ENCODE assay signal across 22 cellular contexts in the genomic region with DNA sequence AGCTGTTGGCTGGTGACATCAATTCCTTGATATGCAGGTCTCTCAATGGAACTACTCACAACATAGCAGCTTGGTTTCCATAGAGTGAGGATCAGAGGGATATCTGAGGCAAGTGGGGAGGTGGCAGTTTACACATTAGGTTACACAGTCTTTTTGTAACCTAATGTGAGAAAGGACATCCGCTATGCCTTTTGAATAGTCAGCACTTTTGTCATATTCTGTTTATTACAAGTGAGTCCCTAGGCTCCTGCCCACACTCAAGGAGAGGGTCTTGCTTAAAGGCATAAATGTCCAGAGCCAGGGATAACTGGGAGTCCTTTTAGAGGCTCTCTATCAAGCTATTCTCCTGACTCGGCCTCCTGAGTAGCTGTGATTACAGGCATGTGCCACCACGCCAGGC.
"Had no signal": no experiment of that assay in that cellular context is flagged by ENCODE, and none has a peak within 500 bp of the region (broad histone marks: within the 10 kb centered on the region; RNA-seq: fewer than 3 reads in every experiment).

No MANE protein-coding gene starts in this region.

- FAIRE-seq: endothelial cell of umbilical vein, keratinocyte had no signal

- ATAC-seq: effector memory CD8-positive, alpha-beta T cell; gastrocnemius medialis; heart right ventricle; left cardiac atrium; left lung; left ventricle myocardium superior; lower lobe of right lung; mucosa of descending colon; naive thymus-derived CD8-positive, alpha-beta T cell had no signal

- DNase-seq: colonic mucosa; cortex of kidney; effector CD8-positive, alpha-beta T cell; effector memory CD8-positive, alpha-beta T cell; esophagus squamous epithelium; foreskin fibroblast; foreskin melanocyte; gastrocnemius medialis; glutamatergic neuron; head of caudate nucleus; heart right ventricle; hippocampal formation; left cardiac atrium; left lung; left ventricle myocardium superior; lower lobe of right lung; mesenchymal stem cell; mucosa of descending colon; naive B cell; naive thymus-derived CD8-positive, alpha-beta T cell had no signal

- H3K4me1 ChIP-seq: colonic mucosa, gastrocnemius medialis, left lung, lower lobe of right lung had no signal

- H3K27me3 ChIP-seq: colonic mucosa, esophagus squamous epithelium, gastrocnemius medialis, heart right ventricle, left lung had no signal

- H3K4me3 ChIP-seq: colonic mucosa, esophagus squamous epithelium, gastrocnemius medialis, heart right ventricle, left lung, lower lobe of right lung, mucosa of descending colon had no signal

- H3K27ac ChIP-seq: colonic mucosa, esophagus squamous epithelium, gastrocnemius medialis, heart right ventricle, left lung, lower lobe of right lung had no signal

- H3K9me3 ChIP-seq: colonic mucosa, gastrocnemius medialis, left lung, lower lobe of right lung, mucosa of descending colon had no signal

- H3K36me3 ChIP-seq: colonic mucosa, esophagus squamous epithelium, gastrocnemius medialis, heart right ventricle, left lung, lower lobe of right lung had no signal
